14 cellular contexts compared by ENCODE assay signal in the genomic region with DNA sequence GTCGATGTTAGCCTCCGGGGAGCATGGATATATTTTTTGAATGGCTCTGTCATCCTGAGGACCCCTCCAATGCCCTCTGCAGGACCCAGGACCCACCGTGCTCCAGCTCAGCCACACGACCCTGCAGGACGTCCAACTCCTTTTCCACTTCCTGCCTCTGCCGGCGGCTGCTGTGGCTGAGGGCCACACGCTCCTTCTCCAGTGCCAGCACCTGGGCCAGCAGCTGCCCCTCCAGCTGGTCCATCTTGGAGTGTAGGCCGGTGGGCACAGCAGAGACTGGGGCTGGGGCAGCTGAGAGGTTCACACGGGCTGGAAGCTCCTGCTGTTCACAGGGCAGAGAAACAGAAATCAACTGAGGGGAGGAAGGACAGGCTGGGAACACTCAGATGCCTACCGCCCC. TPM values are rescaled to one million over a fixed set of nuclear protein-coding genes. Genes with fewer than 3 reads are reported as not detected.
DNase-seq lines count a peak whose midpoint lies in the region; TF ChIP-seq lines count a peak whose summit lies in the region.
"Had no signal": no experiment of that assay in that cellular context is flagged by ENCODE, and none has a peak within 500 bp of the region (broad histone marks: within the 10 kb centered on the region; RNA-seq: fewer than 3 reads in every experiment).

No MANE protein-coding gene starts in this region.

- H2AFZ ChIP-seq in neuronal stem cell (ENCODE audit: low read length) = no peak overlapping the region
- H2AFZ ChIP-seq: GM23248 had no signal

- H3K27ac Mint-ChIP-seq in activated CD4-positive, alpha-beta T cell treated with anti-CD3 and anti-CD28 coated beads, Interleukin-2, amount 10 ng/mL, durations not matched to agents 7 days and 5 days = peak overlapping the region; percentile 9
- no peak overlapping the region for H3K27ac Mint-ChIP-seq in mesothelial cell of epicardium
- H3K27ac Mint-ChIP-seq: CD8-positive, alpha-beta memory T cell had no signal

- no peaks in the 10 kb centered on the region for H3K4me1 Mint-ChIP-seq in activated CD4-positive, alpha-beta T cell treated with anti-CD3 and anti-CD28 coated beads, Interleukin-2, amount 10 ng/mL, durations not matched to agents 7 days and 5 days
- no peaks in the 10 kb centered on the region for H3K4me1 Mint-ChIP-seq in mesothelial cell of epicardium
- H3K4me1 Mint-ChIP-seq: CD8-positive, alpha-beta memory T cell had no signal

- peak overlapping the region; percentile 75 for H2AK5ac ChIP-seq in neuronal stem cell (ENCODE audit: low read depth, low read length)

- H3K23ac ChIP-seq in neuronal stem cell (ENCODE audit: low read depth, low read length, poor library complexity) = no peak overlapping the region

- H2BK12ac ChIP-seq in neuronal stem cell (ENCODE audit: low read length) = no peak overlapping the region

- no peak for TF ChIP-seq CTCF in mesothelial cell of epicardium (IDR thresholded peaks at IDR 0.05; ENCODE audit: unreplicated experiment)

- peak overlapping the region; percentile 17 for H3K18ac ChIP-seq in neuronal stem cell (ENCODE audit: low read length)

- H3K9me3 ChIP-seq in neuronal stem cell (replicated peaks in 1 of 2; ENCODE audit: control insufficient read depth in 2 of 2, insufficient read depth in 1 of 2, low read depth in 1 of 2, low read length in 2 of 2) = no peaks in the 10 kb centered on the region
- H3K9me3 ChIP-seq: Caco-2 had no signal

- no peak overlapping the region for H3K4me2 ChIP-seq in neuronal stem cell (ENCODE audit: insufficient read depth, low read length, poor library complexity, severe bottlenecking)

- H3K79me1 ChIP-seq in neuronal stem cell (ENCODE audit: low read depth, low read length) = peaks cover 3% of the 10 kb centered on the region

- peak overlapping the region; percentile 56 for H3K14ac ChIP-seq in neuronal stem cell (ENCODE audit: low read length)

- POLR2A ChIA-PET in activated CD4-positive, alpha-beta T cell treated with anti-CD3 and anti-CD28 coated beads, Interleukin-2, amount 10 ng/mL, durations not matched to agents 7 days and 5 days (lab: Charles Lee) = no interaction called here

- WGBS in neuronal stem cell (ENCODE audit: extremely low coverage in 2 of 2, insufficient read length in 2 of 2, insufficient replicate concordance in 1 of 2), 2 donors = no CpG with 5 or more reads among the region's 11 CpGs

- H3K27me3 ChIP-seq in neuronal stem cell (ENCODE audit: control insufficient read depth in 3 of 3, insufficient read depth in 3 of 3, low read depth in 1 of 3, low read length in 3 of 3) = peaks cover 0 to 35% (median 0%) of the 10 kb centered on the region in 3 experiments

- no peak overlapping the region for H3K27ac ChIP-seq in neuronal stem cell (replicated peaks; ENCODE audit: low read length)
- H3K27ac ChIP-seq: GM23248 had no signal

- H4K8ac ChIP-seq in neuronal stem cell (ENCODE audit: low read depth, low read length) = no peak overlapping the region

- no peak overlapping the region for H2BK120ac ChIP-seq in neuronal stem cell (ENCODE audit: low read depth, low read length)

- H3K4ac ChIP-seq in neuronal stem cell (ENCODE audit: low read length) = no peak overlapping the region

- no peaks in the 10 kb centered on the region for H3K27me3 Mint-ChIP-seq in activated CD4-positive, alpha-beta T cell treated with anti-CD3 and anti-CD28 coated beads, Interleukin-2, amount 10 ng/mL, durations not matched to agents 7 days and 5 days
- peaks cover 8% of the 10 kb centered on the region for H3K27me3 Mint-ChIP-seq in mesothelial cell of epicardium (ENCODE audit: low read depth)

- H3K9ac ChIP-seq in neuronal stem cell (ENCODE audit: low read depth, low read length, poor library complexity) = peak overlapping the region; percentile 12
- H3K9ac ChIP-seq: GM23248 had no signal

- no peak overlapping the region for H3K4me3 Mint-ChIP-seq in activated CD4-positive, alpha-beta T cell treated with anti-CD3 and anti-CD28 coated beads, Interleukin-2, amount 10 ng/mL, durations not matched to agents 7 days and 5 days
- no peak overlapping the region for H3K4me3 Mint-ChIP-seq in mesothelial cell of epicardium
- H3K4me3 Mint-ChIP-seq: CD8-positive, alpha-beta memory T cell had no signal

- H3K4me3 ChIP-seq in neuronal stem cell (ENCODE audit: low read length in 2 of 2) = no peak overlapping the region
- H3K4me3 ChIP-seq: GM12878, GM23248 had no signal

- H3K36me3 Mint-ChIP-seq in activated CD4-positive, alpha-beta T cell treated with anti-CD3 and anti-CD28 coated beads, Interleukin-2, amount 10 ng/mL, durations not matched to agents 7 days and 5 days (ENCODE audit: low read depth) = no peaks in the 10 kb centered on the region
- no peaks in the 10 kb centered on the region for H3K36me3 Mint-ChIP-seq in mesothelial cell of epicardium

- H2BK15ac ChIP-seq in neuronal stem cell (ENCODE audit: low read length) = no peak overlapping the region

- no peak overlapping the region for H2BK5ac ChIP-seq in neuronal stem cell (ENCODE audit: low read length)

- no peak for DNase-seq in activated CD4-positive, alpha-beta T cell treated with anti-CD3 and anti-CD28 coated beads, Interleukin-2, amount 10 ng/mL, durations not matched to agents 7 days and 5 days
- no peak for DNase-seq in activated CD4-positive, alpha-beta T cell treated with anti-CD3 and anti-CD28 coated beads, Interleukin-2, amount 50 U/mL, for 48 hours
- DNase-seq in neuronal stem cell (ENCODE audit: low spot score) = no peak
- no peak for DNase-seq in epidermal melanocyte (ENCODE audit: insufficient read length, low spot score)
- no peak for DNase-seq in mesothelial cell of epicardium (ENCODE audit: low spot score in 2 of 2, unreplicated experiment in 2 of 2)
- DNase-seq in AG08395 (ENCODE audit: low spot score) = no peak
- DNase-seq: Caco-2; CD8-positive, alpha-beta memory T cell; DMS79; GM23248; H7; IMR-90 had no signal

- H3K9me3 Mint-ChIP-seq in activated CD4-positive, alpha-beta T cell treated with anti-CD3 and anti-CD28 coated beads, Interleukin-2, amount 10 ng/mL, durations not matched to agents 7 days and 5 days = no peaks in the 10 kb centered on the region
- no peaks in the 10 kb centered on the region for H3K9me3 Mint-ChIP-seq in mesothelial cell of epicardium

- peaks cover 0 to 3% of the 10 kb centered on the region in 2 donors for H3K4me1 ChIP-seq in neuronal stem cell (ENCODE audit: control insufficient read depth in 2 of 2, insufficient read depth in 1 of 2, low read depth in 1 of 2, low read length in 2 of 2)
- H3K4me1 ChIP-seq: Caco-2 had no signal

- no peak overlapping the region for H4K91ac ChIP-seq in neuronal stem cell (ENCODE audit: low read depth, low read length, poor library complexity)

- H3K36me3 ChIP-seq in neuronal stem cell (replicated peaks in 1 of 2; ENCODE audit: control insufficient read depth in 2 of 2, insufficient read depth in 2 of 2, low read length in 2 of 2) = no peaks in the 10 kb centered on the region

- CTCF ChIA-PET in activated CD4-positive, alpha-beta T cell treated with anti-CD3 and anti-CD28 coated beads, Interleukin-2, amount 10 ng/mL, durations not matched to agents 7 days and 5 days (lab: Charles Lee) = interaction anchor here (1.0 to 1.4 kb wide), 3 partner anchors 8 to 44 kb away, joined by 3 to 5 read pairs (median 3); a partner anchor contains a TSS

TF ChIP-seq in PFSK-1, 5 proteins besides CTCF, POLR2A, EP300 and RAD21:
- TF ChIP-seq, protein P1, sequence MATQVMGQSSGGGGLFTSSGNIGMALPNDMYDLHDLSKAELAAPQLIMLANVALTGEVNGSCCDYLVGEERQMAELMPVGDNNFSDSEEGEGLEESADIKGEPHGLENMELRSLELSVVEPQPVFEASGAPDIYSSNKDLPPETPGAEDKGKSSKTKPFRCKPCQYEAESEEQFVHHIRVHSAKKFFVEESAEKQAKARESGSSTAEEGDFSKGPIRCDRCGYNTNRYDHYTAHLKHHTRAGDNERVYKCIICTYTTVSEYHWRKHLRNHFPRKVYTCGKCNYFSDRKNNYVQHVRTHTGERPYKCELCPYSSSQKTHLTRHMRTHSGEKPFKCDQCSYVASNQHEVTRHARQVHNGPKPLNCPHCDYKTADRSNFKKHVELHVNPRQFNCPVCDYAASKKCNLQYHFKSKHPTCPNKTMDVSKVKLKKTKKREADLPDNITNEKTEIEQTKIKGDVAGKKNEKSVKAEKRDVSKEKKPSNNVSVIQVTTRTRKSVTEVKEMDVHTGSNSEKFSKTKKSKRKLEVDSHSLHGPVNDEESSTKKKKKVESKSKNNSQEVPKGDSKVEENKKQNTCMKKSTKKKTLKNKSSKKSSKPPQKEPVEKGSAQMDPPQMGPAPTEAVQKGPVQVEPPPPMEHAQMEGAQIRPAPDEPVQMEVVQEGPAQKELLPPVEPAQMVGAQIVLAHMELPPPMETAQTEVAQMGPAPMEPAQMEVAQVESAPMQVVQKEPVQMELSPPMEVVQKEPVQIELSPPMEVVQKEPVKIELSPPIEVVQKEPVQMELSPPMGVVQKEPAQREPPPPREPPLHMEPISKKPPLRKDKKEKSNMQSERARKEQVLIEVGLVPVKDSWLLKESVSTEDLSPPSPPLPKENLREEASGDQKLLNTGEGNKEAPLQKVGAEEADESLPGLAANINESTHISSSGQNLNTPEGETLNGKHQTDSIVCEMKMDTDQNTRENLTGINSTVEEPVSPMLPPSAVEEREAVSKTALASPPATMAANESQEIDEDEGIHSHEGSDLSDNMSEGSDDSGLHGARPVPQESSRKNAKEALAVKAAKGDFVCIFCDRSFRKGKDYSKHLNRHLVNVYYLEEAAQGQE (IDR thresholded peaks at IDR 0.05; ENCODE audit: insufficient read depth in 1 of 2, low read depth in 2 of 2, low read length in 2 of 2) = peak; percentile 23 to 40; a peak in 1 of 4 replicates
- no peak for TF ChIP-seq FOXP2 (optimal IDR thresholded peaks at IDR 0.05; ENCODE audit: borderline replicate concordance, extremely low read depth, extremely low read length, insufficient read depth)

RNA-seq across cellular contexts. Expression of a gene that starts 15.6 kb away (rescaled TPM):
- total RNA-seq in activated CD4-positive, alpha-beta T cell treated with anti-CD3 and anti-CD28 coated beads, Interleukin-2, amount 10 ng/mL, durations not matched to agents 7 days and 5 days = 1 to 10 TPM; 1.1 to 1.2 TPM
- 10.5 TPM for polyA plus RNA-seq in PFSK-1 (2012; ENCODE audit: insufficient read length, low read depth)
- polyA plus RNA-seq in neuronal stem cell (2013, experiment 1 of 2) = 3.7 TPM
- polyA plus RNA-seq in neuronal stem cell (2013, experiment 2 of 2) = 3.7 TPM
- total RNA-seq in mesothelial cell of epicardium = 9.6 to 10.3 TPM (median 10.1 TPM) in 3 replicates

RNA-seq across cellular contexts. Expression of a gene that starts 34.2 kb away (rescaled TPM):
- total RNA-seq in activated CD4-positive, alpha-beta T cell treated with anti-CD3 and anti-CD28 coated beads, Interleukin-2, amount 10 ng/mL, durations not matched to agents 7 days and 5 days = 10 to 100 TPM in 1 of 2 experiments, 1 to 10 TPM in 1; 7.9 to 10.2 TPM
- polyA plus RNA-seq in PFSK-1 (2012; ENCODE audit: insufficient read length, low read depth) = 21.0 TPM
- 23.4 TPM for polyA plus RNA-seq in neuronal stem cell (2013, experiment 1 of 2)
- polyA plus RNA-seq in neuronal stem cell (2013, experiment 2 of 2) = 22.3 TPM
- 15.9 to 18.0 TPM (median 17.3 TPM) in 3 replicates for total RNA-seq in mesothelial cell of epicardium

RNA-seq across cellular contexts. Expression of a gene that starts 43.8 kb away (rescaled TPM):
- total RNA-seq in activated CD4-positive, alpha-beta T cell treated with anti-CD3 and anti-CD28 coated beads, Interleukin-2, amount 10 ng/mL, durations not matched to agents 7 days and 5 days = 10 to 100 TPM; 56.0 to 60.5 TPM
- 23.7 TPM for polyA plus RNA-seq in PFSK-1 (2012; ENCODE audit: insufficient read length, low read depth)
- 12.0 TPM for polyA plus RNA-seq in neuronal stem cell (2013, experiment 1 of 2)
- 12.4 TPM for polyA plus RNA-seq in neuronal stem cell (2013, experiment 2 of 2)
- 101 to 104 TPM (median 102 TPM) in 3 replicates for total RNA-seq in mesothelial cell of epicardium
